ENCODE assay signal across 8 cellular contexts in the genomic region with DNA sequence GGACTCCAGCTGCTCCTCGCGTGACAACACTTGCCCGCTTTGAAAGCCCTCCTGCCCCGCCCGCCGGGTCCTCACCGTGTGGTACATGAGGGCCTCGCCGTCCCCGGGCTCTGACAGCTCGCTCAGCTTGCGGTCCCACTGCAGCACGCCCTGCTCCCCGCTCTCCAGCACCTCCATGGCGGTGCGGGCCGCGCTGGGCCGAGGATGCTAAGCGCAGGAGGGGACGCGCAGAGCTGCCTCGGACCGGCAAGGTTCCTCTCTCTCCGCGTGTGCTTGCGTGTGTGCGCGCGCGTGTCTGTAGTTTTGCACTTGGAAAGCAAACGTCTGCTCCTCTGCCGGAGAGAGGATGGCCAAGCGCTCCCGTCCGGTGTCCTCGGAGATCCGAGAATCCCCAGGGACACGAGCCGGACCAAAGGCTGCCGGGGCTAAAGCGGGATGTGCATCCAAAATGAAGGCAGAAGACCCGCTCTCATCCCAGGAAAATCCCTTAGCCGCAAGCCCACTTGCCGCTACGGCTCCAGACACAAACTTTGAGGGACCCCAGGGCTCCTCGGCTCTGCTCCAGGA. TPM values are rescaled to one million over a fixed set of nuclear protein-coding genes. Genes with fewer than 3 reads are reported as not detected.
DNase-seq lines count a peak whose midpoint lies in the region; ATAC-seq and TF ChIP-seq lines count a peak whose summit lies in the region.

Gene CREB3L2, minus strand, starts transcription at position 558 of the 567 bp plus-strand sequence. Its CDS starts 381 bp downstream, at position 177.

- peak; percentile 73 for DNase-seq in NCI-H82 (lab: John Stamatoyannopoulos, UW)
- no peak for DNase-seq in NCI-H82 treated with DMSO at 0.1 percent for 48 hours (lab: John Stamatoyannopoulos, UW; ENCODE audit: unreplicated experiment)
- peak; percentile 65 for DNase-seq in OCI-M1 (lab: John Stamatoyannopoulos, UW)
- DNase-seq in activated T-cell treated with anti-CD3 and anti-CD28 coated beads, Interleukin-2, amount 50 U/mL, for 72 hours, result peak; percentile 74 to 84
- DNase-seq in fibroblast of lung (ENCODE audit: low read depth in 2 of 2), result peak; percentile 69 to 71

- H3K4me2 ChIP-seq in fibroblast of lung (ENCODE audit: extremely low read depth, insufficient read depth, low read length) (peak within 1 kb of the TSS; percentile 66), neural cell (ENCODE audit: low read length) (peak within 1 kb of the TSS; percentile 77)

- TF ChIP-seq EP300 in neural cell (conservative IDR thresholded peaks at IDR 0.05; ENCODE audit: poor library complexity, severe bottlenecking), result no peak

- H3K9me3 ChIP-seq in fibroblast of lung (ENCODE audit: control insufficient read depth, insufficient read depth, low read depth, low read length) (no peaks in the 10 kb centered on the region), neural cell (ENCODE audit: low read length) (no peaks in the 10 kb centered on the region), subcutaneous abdominal adipose tissue (ENCODE audit: control insufficient read depth in 5 of 5, low read length in 5 of 5) (no peaks in the 10 kb centered on the region)

- peaks cover 45% of the 10 kb centered on the region for H3K4me1 Mint-ChIP-seq in activated T-cell treated with anti-CD3 and anti-CD28 coated beads, Interleukin-2, amount 50 U/mL, for 72 hours (ENCODE audit: low read depth)

- no peaks in the 10 kb centered on the region for H3K9me2 ChIP-seq in neural cell (ENCODE audit: insufficient read depth, low read length)

- H3K9me3 Mint-ChIP-seq in activated T-cell treated with anti-CD3 and anti-CD28 coated beads, Interleukin-2, amount 50 U/mL, for 72 hours, result no peaks in the 10 kb centered on the region

- no peaks in the 10 kb centered on the region for H3K36me3 ChIP-seq in fibroblast of lung (ENCODE audit: control insufficient read depth, insufficient read depth, low read length)
- no peaks in the 10 kb centered on the region for H3K36me3 ChIP-seq in neural cell (ENCODE audit: insufficient read depth, low read length)
- no peaks in the 10 kb centered on the region for H3K36me3 ChIP-seq in subcutaneous abdominal adipose tissue (ENCODE audit: control insufficient read depth in 5 of 5, insufficient read depth in 5 of 5, low read length in 5 of 5)

- H3K4me1 ChIP-seq in fibroblast of lung (ENCODE audit: control insufficient read depth, extremely low read depth, insufficient read depth, low read length) (peaks cover 10% of the 10 kb centered on the region), subcutaneous abdominal adipose tissue (ENCODE audit: control insufficient read depth in 5 of 5, insufficient read depth in 5 of 5, low read length in 5 of 5) (peaks cover 12 to 48% (median 35%) of the 10 kb centered on the region in 5 donors)

- no peaks in the 10 kb centered on the region for H4K20me1 ChIP-seq in fibroblast of lung (ENCODE audit: control insufficient read depth, extremely low read depth, insufficient read depth, low read length)
- no peaks in the 10 kb centered on the region for H4K20me1 ChIP-seq in neural cell (ENCODE audit: insufficient read depth)

- peak within 1 kb of the TSS; percentile 85 to 99 (median 95) for H3K4me3 ChIP-seq in fibroblast of lung (replicated peaks in 1 of 4; ENCODE audit: control extremely low read depth in 1 of 4, insufficient read depth in 1 of 4, low read depth in 3 of 4, low read length in 4 of 4)
- H3K4me3 ChIP-seq in neural cell (ENCODE audit: low read length), result peak within 1 kb of the TSS; percentile 93
- peak within 1 kb of the TSS; percentile 80 to 99 (median 84) for H3K4me3 ChIP-seq in subcutaneous abdominal adipose tissue (ENCODE audit: low read depth in 1 of 5, low read length in 5 of 5)

- TF ChIP-seq CTCF in fibroblast of lung (conservative IDR thresholded peaks at IDR 0.05 in 1 of 2, IDR thresholded peaks at IDR 0.05 in 1 of 2; ENCODE audit: low read depth in 1 of 2, low read length in 2 of 2) (no peak), neural cell (IDR thresholded peaks at IDR 0.05; ENCODE audit: poor library complexity, severe bottlenecking) (no peak)

- H3K79me2 ChIP-seq in fibroblast of lung (ENCODE audit: control insufficient read depth, insufficient read depth, low read length), result peaks cover 49% of the 10 kb centered on the region
- H3K79me2 ChIP-seq in neural cell (replicated peaks; ENCODE audit: insufficient read depth, low read length), result peaks cover 20% of the 10 kb centered on the region

- H3K27ac ChIP-seq in fibroblast of lung (ENCODE audit: insufficient read depth, low read length), result peak within 1 kb of the TSS; percentile 99
- H3K27ac ChIP-seq in neural cell (ENCODE audit: low read length), result peak within 1 kb of the TSS; percentile 73
- peak within 1 kb of the TSS; percentile 94 for H3K27ac ChIP-seq in subcutaneous abdominal adipose tissue (ENCODE audit: low read depth, low read length)

- peaks cover 1 to 9% of the 10 kb centered on the region in 2 donors for H3K36me3 Mint-ChIP-seq in activated T-cell treated with anti-CD3 and anti-CD28 coated beads, Interleukin-2, amount 50 U/mL, for 72 hours (ENCODE audit: insufficient read depth in 2 of 2)

- peak within 1 kb of the TSS; percentile 32 for H2AFZ ChIP-seq in fibroblast of lung (ENCODE audit: low read length)
- H2AFZ ChIP-seq in neural cell (ENCODE audit: low read depth, low read length), result peak within 1 kb of the TSS; percentile 81

- ATAC-seq in HG03066 (IDR thresholded peaks at IDR 0.05; ENCODE audit: low read depth, unreplicated experiment), result peak; percentile 26
- ATAC-seq in activated T-cell treated with anti-CD3 and anti-CD28 coated beads, Interleukin-2, amount 50 U/mL, for 72 hours (replicated peaks in 1 of 2), result peak; percentile 69

- peak within 1 kb of the TSS; percentile 96 to 98 for H3K4me3 Mint-ChIP-seq in activated T-cell treated with anti-CD3 and anti-CD28 coated beads, Interleukin-2, amount 50 U/mL, for 72 hours

- H3K27me3 Mint-ChIP-seq in activated T-cell treated with anti-CD3 and anti-CD28 coated beads, Interleukin-2, amount 50 U/mL, for 72 hours (ENCODE audit: low read depth), result no peaks in the 10 kb centered on the region

- TF ChIP-seq RAD21 in neural cell (conservative IDR thresholded peaks at IDR 0.05), result no peak

- H3F3A ChIP-seq in neural cell (ENCODE audit: insufficient read depth, low read length, poor library complexity, severe bottlenecking), result no peaks in the 10 kb centered on the region

- H3K27ac Mint-ChIP-seq in activated T-cell treated with anti-CD3 and anti-CD28 coated beads, Interleukin-2, amount 50 U/mL, for 72 hours, result peak within 1 kb of the TSS; percentile 98

- H3K27me3 ChIP-seq in fibroblast of lung (ENCODE audit: control insufficient read depth, insufficient read depth, low read length) (no peaks in the 10 kb centered on the region), neural cell (ENCODE audit: insufficient read depth, low read depth, low read length) (no peaks in the 10 kb centered on the region), subcutaneous abdominal adipose tissue (ENCODE audit: control insufficient read depth in 5 of 5, insufficient read depth in 4 of 5, low read length in 5 of 5) (no peaks in the 10 kb centered on the region)

- peak within 1 kb of the TSS; percentile 99 for H3K9ac ChIP-seq in fibroblast of lung (ENCODE audit: insufficient read depth, low read length)
- peak within 1 kb of the TSS; percentile 71 for H3K9ac ChIP-seq in neural cell (ENCODE audit: low read length)
- peak within 1 kb of the TSS; percentile 90 to 98 (median 92) for H3K9ac ChIP-seq in subcutaneous abdominal adipose tissue (ENCODE audit: low read length in 5 of 5)

TF ChIP-seq in neural cell, 6 proteins besides CTCF, POLR2A, EP300 and RAD21:
- TF ChIP-seq EZH2 (IDR thresholded peaks at IDR 0.05; ENCODE audit: borderline replicate concordance, insufficient read depth, low read length, poor library complexity, severe bottlenecking), result no peak
- peak; percentile 62 for TF ChIP-seq POLR2AphosphoS5 (IDR thresholded peaks at IDR 0.05)
- peak; percentile 93 for TF ChIP-seq MXI1 (conservative IDR thresholded peaks at IDR 0.05; ENCODE audit: poor library complexity, severe bottlenecking)
- TF ChIP-seq TAF1 (IDR thresholded peaks at IDR 0.05; ENCODE audit: low read depth), result no peak
- TF ChIP-seq SMC3 (conservative IDR thresholded peaks at IDR 0.05; ENCODE audit: poor library complexity), result peak; percentile 21
- peak; percentile 64 for TF ChIP-seq REST (IDR thresholded peaks at IDR 0.05; ENCODE audit: borderline replicate concordance)

RNA-seq across cellular contexts. Expression of gene CREB3L2, which starts in this region (rescaled TPM):
- 10 to 100 TPM; 49.4 to 55.1 TPM for total RNA-seq in activated T-cell treated with anti-CD3 and anti-CD28 coated beads, Interleukin-2, amount 50 U/mL, for 72 hours
- 12.6 and 39.3 TPM in 2 replicates for total RNA-seq in fibroblast of lung
- 57.9 and 63.7 TPM in 2 replicates for polyA plus RNA-seq in fibroblast of lung
- polyA plus RNA-seq in fibroblast of lung (2012), result 37.1 and 49.5 TPM in 2 replicates
- polyA minus RNA-seq in fibroblast of lung (ENCODE audit: low replicate concordance), result 96.9 and 155 TPM in 2 replicates
- 1.5 and 1.9 TPM in 2 replicates for polyA plus RNA-seq in neural cell
- 4.4 and 6.1 TPM in 2 replicates for polyA minus RNA-seq in neural cell

Comparison
In these comparisons a context has a peak if more than half of its experiments do, and no peak if none do; other contexts are left out.
1. RNA of gene CREB3L2 (polyA plus RNA-seq): 37.1 to 63.7 TPM in fibroblast of lung; 1.5 to 1.9 TPM in neural cell; every median in the first group is over 10 times any median in the second.
2. Peak in every context shown above with its lines, with median percentiles within 50 percentile points of each other: H3K27ac ChIP-seq, H3K4me3 ChIP-seq and H3K9ac ChIP-seq.